ENCODE assay signal across 1 cellular context in the genomic region with DNA sequence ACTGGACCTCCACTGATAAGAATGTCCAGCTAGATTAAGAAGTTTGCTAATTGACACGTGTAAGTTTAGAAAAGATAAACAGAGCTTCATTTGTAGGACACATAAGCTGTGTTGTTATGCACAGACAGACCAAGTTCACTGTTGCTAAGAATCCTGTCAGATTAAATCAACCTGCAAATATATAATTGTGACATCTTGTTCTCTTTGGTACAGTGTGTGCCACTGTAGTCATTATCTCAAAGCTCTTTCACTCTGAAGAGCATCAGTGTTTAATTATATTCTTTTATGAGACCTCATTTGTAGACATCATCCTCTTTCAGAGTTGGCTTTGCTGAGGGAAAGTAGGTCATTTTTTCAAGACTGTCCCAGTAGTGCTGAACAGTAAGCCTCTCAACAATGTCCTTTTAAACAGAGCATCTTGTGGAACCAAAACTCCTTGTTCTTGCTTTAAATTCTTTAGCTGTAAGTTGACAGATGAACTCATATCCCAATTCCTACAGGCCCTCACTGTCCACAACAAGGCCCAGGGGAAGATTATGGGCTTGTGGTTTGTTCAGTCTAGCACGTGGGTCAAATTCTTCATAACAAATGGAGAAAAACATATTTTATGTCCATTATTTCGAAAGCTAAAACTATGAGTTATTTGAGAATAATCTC.
TF ChIP-seq lines count a peak whose summit lies in the region.

No MANE protein-coding gene starts in this region.

TF ChIP-seq in IMR-90, 13 proteins besides CTCF, POLR2A, EP300 and RAD21:
- TF ChIP-seq MAZ (IDR thresholded peaks at IDR 0.05; ENCODE audit: borderline replicate concordance, low read depth, low read length) (no peak), BHLHE40 (IDR thresholded peaks at IDR 0.05; ENCODE audit: low read depth, low read length) (no peak), SMC3 (IDR thresholded peaks at IDR 0.05; ENCODE audit: low read depth, low read length) (no peak), FOS (IDR thresholded peaks at IDR 0.05; ENCODE audit: low read depth, low read length) (no peak), MAFK (IDR thresholded peaks at IDR 0.05; ENCODE audit: low read depth, low read length) (no peak), NFE2L2 (IDR thresholded peaks at IDR 0.05; ENCODE audit: low read depth, low read length) (no peak), RFX5 (IDR thresholded peaks at IDR 0.05; ENCODE audit: low read depth, low read length) (no peak)
- TF ChIP-seq, protein P1, sequence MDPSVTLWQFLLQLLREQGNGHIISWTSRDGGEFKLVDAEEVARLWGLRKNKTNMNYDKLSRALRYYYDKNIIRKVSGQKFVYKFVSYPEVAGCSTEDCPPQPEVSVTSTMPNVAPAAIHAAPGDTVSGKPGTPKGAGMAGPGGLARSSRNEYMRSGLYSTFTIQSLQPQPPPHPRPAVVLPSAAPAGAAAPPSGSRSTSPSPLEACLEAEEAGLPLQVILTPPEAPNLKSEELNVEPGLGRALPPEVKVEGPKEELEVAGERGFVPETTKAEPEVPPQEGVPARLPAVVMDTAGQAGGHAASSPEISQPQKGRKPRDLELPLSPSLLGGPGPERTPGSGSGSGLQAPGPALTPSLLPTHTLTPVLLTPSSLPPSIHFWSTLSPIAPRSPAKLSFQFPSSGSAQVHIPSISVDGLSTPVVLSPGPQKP (IDR thresholded peaks at IDR 0.05; ENCODE audit: borderline replicate concordance, low read depth, low read length) = no peak
- TF ChIP-seq, protein P2, sequence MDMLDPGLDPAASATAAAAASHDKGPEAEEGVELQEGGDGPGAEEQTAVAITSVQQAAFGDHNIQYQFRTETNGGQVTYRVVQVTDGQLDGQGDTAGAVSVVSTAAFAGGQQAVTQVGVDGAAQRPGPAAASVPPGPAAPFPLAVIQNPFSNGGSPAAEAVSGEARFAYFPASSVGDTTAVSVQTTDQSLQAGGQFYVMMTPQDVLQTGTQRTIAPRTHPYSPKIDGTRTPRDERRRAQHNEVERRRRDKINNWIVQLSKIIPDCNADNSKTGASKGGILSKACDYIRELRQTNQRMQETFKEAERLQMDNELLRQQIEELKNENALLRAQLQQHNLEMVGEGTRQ (IDR thresholded peaks at IDR 0.05; ENCODE audit: low read depth, low read length) = no peak
